ENCODE assay signal across 17 cellular contexts in genomic region chr5:83957188-83957587, GRCh38.
DNase-seq lines count a peak whose midpoint lies in the region; TF ChIP-seq lines count a peak whose summit lies in the region.
"Had no signal": no experiment of that assay in that cellular context is flagged by ENCODE, and none has a peak within 500 bp of the region (broad histone marks: within the 10 kb centered on the region; RNA-seq: fewer than 3 reads in every experiment).

No MANE protein-coding gene starts in this region.

- no peak overlapping the region for H2AFZ ChIP-seq in mammary epithelial cell (ENCODE audit: low read depth, low read length)

- intact Hi-C loops in mammary epithelial cell (cut with micrococcal nuclease) (no loop called here), breast epithelium (cut with DNase I; ENCODE audit: low total_unique reads) (no loop called here)

- no peaks in the 10 kb centered on the region for H4K20me1 ChIP-seq in mammary epithelial cell (ENCODE audit: insufficient read depth, low read length)

- no peaks in the 10 kb centered on the region for H3K27me3 ChIP-seq in mammary epithelial cell (ENCODE audit: insufficient read depth, low read length)
- no peaks in the 10 kb centered on the region for H3K27me3 ChIP-seq in breast epithelium
- H3K27me3 ChIP-seq in brain microvascular endothelial cell (replicated peaks): no peaks in the 10 kb centered on the region
- H3K27me3 ChIP-seq: ascending aorta, esophagus squamous epithelium, testis had no signal

- no peak overlapping the region for H3K4me3 ChIP-seq in mammary epithelial cell (replicated peaks in 1 of 3; ENCODE audit: insufficient read depth in 1 of 3, low read depth in 2 of 3, low read length in 3 of 3)
- H3K4me3 ChIP-seq in breast epithelium: no peak overlapping the region
- no peak overlapping the region for H3K4me3 ChIP-seq in brain microvascular endothelial cell (ENCODE audit: low read depth, low read length)
- H3K4me3 ChIP-seq: esophagus squamous epithelium, testis had no signal

- in situ Hi-C loops in mammary epithelial cell (cut with MboI; ENCODE audit: low sequenced_read_pairs in 2 of 2): no loop called here
- in situ Hi-C loops in brain microvascular endothelial cell (cut with HindIII; ENCODE audit: low pct_ligation_motif_present, low sequenced_read_pairs): no loop called here
- in situ Hi-C loops in ACHN (cut with HindIII; ENCODE audit: low pct_ligation_motif_present, low pct_unique_long_range_greater_than_20kb, low sequenced_read_pairs): no loop called here

- TF ChIP-seq CTCF in mammary epithelial cell (conservative IDR thresholded peaks at IDR 0.05 in 1 of 2, IDR thresholded peaks at IDR 0.05 in 1 of 2; ENCODE audit: extremely low read depth in 1 of 2, insufficient read depth in 1 of 2, low read depth in 1 of 2, low read length in 2 of 2): no peak
- no peak for TF ChIP-seq CTCF in breast epithelium (IDR thresholded peaks at IDR 0.05)
- TF ChIP-seq CTCF in brain microvascular endothelial cell (IDR thresholded peaks at IDR 0.05; ENCODE audit: low read depth, low read length, missing control alignments): no peak

- no peak overlapping the region for H3K4me2 ChIP-seq in mammary epithelial cell (ENCODE audit: insufficient read depth, low read depth, low read length)

- CTCF ChIA-PET in mammary epithelial cell (lab: Charles Lee; ENCODE audit: low non-redundant PET): no interaction called here

- no peaks in the 10 kb centered on the region for H3K79me2 ChIP-seq in mammary epithelial cell (ENCODE audit: insufficient read depth, low read length)

- H3K4me1 ChIP-seq in mammary epithelial cell (ENCODE audit: insufficient read depth, low read length): peaks cover 6% of the 10 kb centered on the region
- H3K4me1 ChIP-seq in breast epithelium: no peaks in the 10 kb centered on the region
- H3K4me1 ChIP-seq: esophagus squamous epithelium, testis had no signal

- H3K9ac ChIP-seq in mammary epithelial cell (ENCODE audit: insufficient read depth, low read length): no peak overlapping the region

- dilution Hi-C loops in mammary epithelial cell (cut with HindIII; ENCODE audit: low sequenced_read_pairs): no loop called here

- TF ChIP-seq POLR2A in breast epithelium (IDR thresholded peaks at IDR 0.05): no peak

- BruUV-seq in mammary epithelial cell (replicated peaks; lab: Mats Ljungman, UMichigan): no TSS peak

- no peaks in the 10 kb centered on the region for H3K36me3 ChIP-seq in mammary epithelial cell (ENCODE audit: insufficient read depth, low read length)
- no peaks in the 10 kb centered on the region for H3K36me3 ChIP-seq in breast epithelium
- H3K36me3 ChIP-seq in brain microvascular endothelial cell (replicated peaks): no peaks in the 10 kb centered on the region
- H3K36me3 ChIP-seq: ascending aorta, esophagus squamous epithelium had no signal

- H3K9me3 ChIP-seq in mammary epithelial cell (replicated peaks; ENCODE audit: insufficient read depth, low read length) (no peaks in the 10 kb centered on the region), breast epithelium (no peaks in the 10 kb centered on the region)
- H3K9me3 ChIP-seq: ascending aorta, esophagus squamous epithelium, testis had no signal

- DNase-seq in mammary epithelial cell: peak; percentile 31
- no peak for DNase-seq in breast epithelium (ENCODE audit: low spot score in 2 of 2)
- peak; percentile 16 for DNase-seq in NCI-H510A (lab: John Stamatoyannopoulos, UW)
- DNase-seq in brain microvascular endothelial cell: peak; percentile 6
- DNase-seq in smooth muscle cell of the brain vasculature (ENCODE audit: low read depth, low spot score): peak; percentile 7
- DNase-seq in CD1c-positive myeloid dendritic cell (ENCODE audit: extremely low spot score): no peak
- DNase-seq in ACHN: no peak
- DNase-seq in HUDEP-2 (lab: John Stamatoyannopoulos, UW; ENCODE audit: unreplicated experiment in 76 of 76): no peak
- DNase-seq: activated gamma-delta T cell treated with Interleukin-2 at 50 U/mL for 16 hours; CD4-positive, alpha-beta T cell; dermis blood vessel endothelial cell; esophagus squamous epithelium; kidney glomerular epithelial cell; NCI-H446; T-helper 1 cell; testis had no signal

- whole genome bisulfite sequencing in mammary epithelial cell (ENCODE audit: low coverage, missing lambda C conversion rate): 100% methylated on average over 1 of the region's 1 CpG

- H3K27ac ChIP-seq in mammary epithelial cell (ENCODE audit: insufficient read depth, low read depth, low read length) (no peak overlapping the region), breast epithelium (no peak overlapping the region), brain microvascular endothelial cell (peak overlapping the region; percentile 37)
- H3K27ac ChIP-seq: esophagus squamous epithelium, testis had no signal

Comparison
In these comparisons a context has a peak if more than half of its experiments do, and no peak if none do; other contexts are left out.
1. DNase-seq: peak in mammary epithelial cell (single experiment), NCI-H510A (single experiment), brain microvascular endothelial cell (single experiment) and smooth muscle cell of the brain vasculature (single experiment); none in breast epithelium (0 of 2), CD1c-positive myeloid dendritic cell (single experiment), ACHN (single experiment) and HUDEP-2 (0 of 76).